Comparison of ENCODE assay signal across 14 cellular contexts in the genomic region with DNA sequence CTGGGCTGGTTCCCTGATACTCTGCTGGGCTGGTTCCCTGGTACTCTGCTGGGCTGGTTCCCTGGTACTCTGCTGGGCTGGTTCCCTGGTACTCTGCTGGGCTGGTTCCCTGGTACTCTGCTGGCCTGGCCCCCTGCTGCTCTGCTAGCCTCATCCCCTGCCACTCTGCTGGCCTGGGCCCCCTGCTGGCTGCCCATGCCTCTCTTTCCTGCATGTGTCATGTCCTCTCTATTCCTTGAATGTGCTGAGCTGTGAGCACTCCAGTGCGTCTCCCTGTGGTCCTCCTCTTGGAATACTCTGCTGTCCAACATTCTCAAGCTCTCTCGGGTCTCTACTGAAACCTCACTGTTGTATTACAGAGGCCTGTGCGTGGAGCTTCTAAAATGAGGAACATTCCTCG.
DNase-seq lines count a peak whose midpoint lies in the region; FAIRE-seq and TF ChIP-seq lines count a peak whose summit lies in the region.
"Had no signal": no experiment of that assay in that cellular context is flagged by ENCODE, and none has a peak within 500 bp of the region (broad histone marks: within the 10 kb centered on the region; RNA-seq: fewer than 3 reads in every experiment).

No MANE protein-coding gene starts in this region.

- no peaks in the 10 kb centered on the region for H3K36me3 Mint-ChIP-seq in mesothelial cell of epicardium

- no peaks in the 10 kb centered on the region for H3K79me1 ChIP-seq in mesendoderm (ENCODE audit: low read length)

- peak; percentile 28 for TF ChIP-seq CTCF in HFF-Myc (IDR thresholded peaks at IDR 0.05; ENCODE audit: low read depth, low read length, missing control alignments)
- peak; percentile 76 for TF ChIP-seq CTCF in WERI-Rb-1 (IDR thresholded peaks at IDR 0.05; ENCODE audit: low read depth, low read length)
- no peak for TF ChIP-seq CTCF in mesothelial cell of epicardium (IDR thresholded peaks at IDR 0.05; ENCODE audit: unreplicated experiment)

- H3K56ac ChIP-seq in mesendoderm (ENCODE audit: low read length) = no peak overlapping the region

- no peak overlapping the region for H3K4me2 ChIP-seq in mesendoderm (ENCODE audit: low read length)

- H3K27me3 Mint-ChIP-seq in mesothelial cell of epicardium (ENCODE audit: low read depth) = no peaks in the 10 kb centered on the region
- H3K27me3 Mint-ChIP-seq: effector memory CD8-positive, alpha-beta T cell had no signal

- H3K27me3 ChIP-seq in WERI-Rb-1 (ENCODE audit: insufficient read depth, low read depth, severe bottlenecking) (no peaks in the 10 kb centered on the region), mesendoderm (ENCODE audit: insufficient read depth, low read length, poor library complexity) (no peaks in the 10 kb centered on the region)

- H3K9ac ChIP-seq in mesendoderm (ENCODE audit: low read length) = no peak overlapping the region

- no peak overlapping the region for H4K5ac ChIP-seq in mesendoderm (ENCODE audit: low read length)

- H3K4me1 Mint-ChIP-seq in mesothelial cell of epicardium = peaks cover 7% of the 10 kb centered on the region

- H3K27ac Mint-ChIP-seq in mesothelial cell of epicardium = no peak overlapping the region
- H3K27ac Mint-ChIP-seq: effector memory CD8-positive, alpha-beta T cell had no signal

- H2AK5ac ChIP-seq in mesendoderm (ENCODE audit: low read length) = no peak overlapping the region

- no peak overlapping the region for H3K4ac ChIP-seq in mesendoderm (ENCODE audit: low read depth, low read length)

- H3K4me1 ChIP-seq in mesendoderm (ENCODE audit: control insufficient read depth, low read depth, low read length) = no peaks in the 10 kb centered on the region

- no peak overlapping the region for H3K4me3 ChIP-seq in HFF-Myc (replicated peaks; ENCODE audit: low read depth, low read length)
- H3K4me3 ChIP-seq in WERI-Rb-1 (ENCODE audit: low read depth, low read length) = no peak overlapping the region
- H3K4me3 ChIP-seq in mesendoderm (ENCODE audit: low read length) = no peak overlapping the region

- H3K9me3 ChIP-seq in WERI-Rb-1 (ENCODE audit: severe bottlenecking) = no peaks in the 10 kb centered on the region

- no CpG with 5 or more reads among the region's 4 CpGs for WGBS in mesendoderm (ENCODE audit: extremely low coverage, insufficient coverage, low lambda C conversion rate)

- no peak overlapping the region for H3K23ac ChIP-seq in mesendoderm (ENCODE audit: low read length)

- H3K36me3 ChIP-seq in WERI-Rb-1 (no peaks in the 10 kb centered on the region), mesendoderm (ENCODE audit: control insufficient read depth, insufficient read depth, low read length) (no peaks in the 10 kb centered on the region)

- DNase-seq in EH (ENCODE audit: low read depth) = peak; percentile 15
- DNase-seq in HFF-Myc (ENCODE audit: extremely low read depth, low read depth) = no peak
- peak; percentile 67 for DNase-seq in WERI-Rb-1
- peak; percentile 77 for DNase-seq in mesendoderm
- DNase-seq in RCC 7860 (ENCODE audit: low spot score) = no peak
- no peak for DNase-seq in COLO829 (ENCODE audit: low spot score)
- no peak for DNase-seq in mesothelial cell of epicardium (ENCODE audit: low spot score in 2 of 2, unreplicated experiment in 2 of 2)
- DNase-seq: amygdala; DMS79 treated with DMSO at 0.1 percent for 48 hours; effector memory CD8-positive, alpha-beta T cell; midbrain; NCI-H2171 had no signal

- H3K79me2 ChIP-seq in mesendoderm (ENCODE audit: control insufficient read depth, insufficient read depth, low read length) = no peaks in the 10 kb centered on the region

- H2BK15ac ChIP-seq in mesendoderm (replicated peaks; ENCODE audit: low read depth) = no peak overlapping the region

- no peak overlapping the region for H4K8ac ChIP-seq in mesendoderm (ENCODE audit: low read depth, low read length)

- no peak overlapping the region for H2BK5ac ChIP-seq in mesendoderm (ENCODE audit: low read length)

- H3K9me3 Mint-ChIP-seq in mesothelial cell of epicardium = no peaks in the 10 kb centered on the region
- H3K9me3 Mint-ChIP-seq: effector memory CD8-positive, alpha-beta T cell had no signal

- H3K18ac ChIP-seq in mesendoderm (ENCODE audit: low read length) = no peak overlapping the region

- H2BK120ac ChIP-seq in mesendoderm (ENCODE audit: low read depth, low read length) = no peak overlapping the region

- no peak overlapping the region for H3K4me3 Mint-ChIP-seq in mesothelial cell of epicardium
- H3K4me3 Mint-ChIP-seq: effector memory CD8-positive, alpha-beta T cell had no signal

- no peak overlapping the region for H3K27ac ChIP-seq in WERI-Rb-1
- H3K27ac ChIP-seq in mesendoderm (ENCODE audit: low read depth, low read length) = no peak overlapping the region
- H3K27ac ChIP-seq: RWPE1, VCaP had no signal

- no peak for FAIRE-seq in RCC 7860 (lab: Jason Lieb, UNC)

Comparison
In these comparisons a context has a peak if more than half of its experiments do, and no peak if none do; other contexts are left out.
1. DNase-seq: peak in EH (single experiment), WERI-Rb-1 (single experiment) and mesendoderm (single experiment); none in HFF-Myc (single experiment), RCC 7860 (single experiment), COLO829 (single experiment) and mesothelial cell of epicardium (0 of 2).